In genomic region chr19:9289231-9289884, GRCh38 we compare ENCODE assay signal across 30 cellular contexts. TPM values are rescaled to one million over a fixed set of nuclear protein-coding genes. Genes with fewer than 3 reads are reported as not detected.
"Had no signal": no experiment of that assay in that cellular context is flagged by ENCODE, and none has a peak within 500 bp of the region (broad histone marks: within the 10 kb centered on the region; RNA-seq: fewer than 3 reads in every experiment).

No MANE protein-coding gene starts in this region.

- H3K36me3 ChIP-seq: lower lobe of right lung had no signal

- H3K4me1 ChIP-seq: esophagus muscularis mucosa, foreskin keratinocyte, gastroesophageal sphincter, heart left ventricle, left lung, lower lobe of right lung, psoas muscle, spleen, tibial nerve, upper lobe of left lung had no signal

- ATAC-seq: foreskin keratinocyte; gastroesophageal sphincter; heart left ventricle; left cardiac atrium; left lung; lower lobe of right lung; natural killer cell; psoas muscle; right cardiac atrium; stimulated activated memory B cell treated with anti-CD40 and anti-IgM and Interleukin-4, amounts not matched to agents 10 μg/mL and 1 μg/mL and 100 μg/mL, for 72 hours; stimulated activated naive CD8-positive, alpha-beta T cell treated with anti-CD3 and anti-CD28 coated beads, Interleukin-15, Interleukin-2, amounts not matched to agents 100 U/mL and 50 U/mL, for 24 hours had no signal

- H3K4me3 ChIP-seq: dorsolateral prefrontal cortex, esophagus muscularis mucosa, gastroesophageal sphincter, heart left ventricle, hepatocyte, left lung, lower lobe of right lung, ovary, psoas muscle, skin epidermis, spleen, thoracic aorta, tibial nerve, upper lobe of left lung had no signal

- H3K27me3 ChIP-seq: dorsolateral prefrontal cortex, esophagus muscularis mucosa, foreskin keratinocyte, gastroesophageal sphincter, heart left ventricle, hepatocyte, ovary, tibial nerve, upper lobe of left lung had no signal

- DNase-seq: dorsolateral prefrontal cortex; effector CD4-positive, alpha-beta T cell; foreskin keratinocyte; heart left ventricle; left cardiac atrium; left lung; lower lobe of right lung; natural killer cell; occipital lobe; ovary; posterior cingulate gyrus; psoas muscle; right cardiac atrium; spleen; stimulated activated CD4-positive, alpha-beta T cell treated with anti-CD3 and anti-CD28 coated beads, Interleukin-4, amount 100 ng/mL, for 4 hours; stimulated activated naive CD8-positive, alpha-beta T cell treated with anti-CD3 and anti-CD28 coated beads, Interleukin-15, Interleukin-2, amounts not matched to agents 100 U/mL and 50 U/mL, for 24 hours; upper lobe of left lung had no signal

RNA-seq across cellular contexts. Expression of gene OR7E24, which starts 38.6 kb away (rescaled TPM):
- total RNA-seq: dorsolateral prefrontal cortex, endothelial cell of umbilical vein, epithelial cell of proximal tubule, esophagus muscularis mucosa, fibroblast of lung, foreskin keratinocyte, gastroesophageal sphincter, heart left ventricle, hepatocyte, kidney epithelial cell, left cardiac atrium, left lung, lower lobe of right lung, mesenteric fat pad, natural killer cell, occipital lobe, ovary, psoas muscle, renal cortical epithelial cell, right cardiac atrium, spleen, thoracic aorta, tibial nerve, upper lobe of left lung had no signal
